In genomic region chr20:36098364-36098763, GRCh38 we compare ENCODE assay signal across 8 cellular contexts. TPM values are rescaled to one million over a fixed set of nuclear protein-coding genes. Genes with fewer than 3 reads are reported as not detected.
DNase-seq lines count a peak whose midpoint lies in the region; ATAC-seq and TF ChIP-seq lines count a peak whose summit lies in the region.

No MANE protein-coding gene starts in this region.

- H3K27me3 ChIP-seq in upper lobe of left lung = no peaks in the 10 kb centered on the region

- DNase-seq in activated CD8-positive, alpha-beta T cell treated with anti-CD3 and anti-CD28 coated beads for 36 hours = peak; percentile 7
- DNase-seq in activated CD8-positive, alpha-beta T cell treated with anti-CD3 and anti-CD28 coated beads, Interleukin-2, amount 10 ng/mL, durations not matched to agents 7 days and 5 days = no peak
- DNase-seq in SIG-M5 treated with dmso at 0.1 percent for 504 hours (lab: John Stamatoyannopoulos, UW; ENCODE audit: unreplicated experiment) = peak; percentile 95
- DNase-seq in Right ventricle myocardium superior = peak; percentile 48
- DNase-seq in upper lobe of left lung = peak in 1 of 2 donors; percentile 60
- DNase-seq in G401 (ENCODE audit: low spot score) = no peak
- no peak for DNase-seq in NCI-H128 (lab: John Stamatoyannopoulos, UW; ENCODE audit: unreplicated experiment)
- DNase-seq in omental fat pad (ENCODE audit: low spot score) = no peak

- H3K36me3 Mint-ChIP-seq in activated CD8-positive, alpha-beta T cell treated with anti-CD3 and anti-CD28 coated beads for 36 hours (ENCODE audit: low read depth) = no peaks in the 10 kb centered on the region
- H3K36me3 Mint-ChIP-seq in activated CD8-positive, alpha-beta T cell treated with anti-CD3 and anti-CD28 coated beads, Interleukin-2, amount 10 ng/mL, durations not matched to agents 7 days and 5 days (ENCODE audit: low read depth) = no peaks in the 10 kb centered on the region

- CTCF ChIA-PET in activated CD8-positive, alpha-beta T cell treated with anti-CD3 and anti-CD28 coated beads for 36 hours (lab: Charles Lee) = interaction anchor here (0.9 to 2.4 kb wide), 4 partner anchors 10 to 105 kb away, joined by 3 to 6 read pairs (median 4); no protein-coding TSS in a partner anchor
- CTCF ChIA-PET in activated CD8-positive, alpha-beta T cell treated with anti-CD3 and anti-CD28 coated beads, Interleukin-2, amount 10 ng/mL, durations not matched to agents 7 days and 5 days (lab: Charles Lee) = interaction anchor here (1.1 to 1.5 kb wide), 4 partner anchors 40 to 144 kb away, joined by 4 to 5 read pairs (median 4); partner anchors contain the start of gene SCAND1

- no peaks in the 10 kb centered on the region for H3K36me3 ChIP-seq in upper lobe of left lung

- H3K27me3 Mint-ChIP-seq in activated CD8-positive, alpha-beta T cell treated with anti-CD3 and anti-CD28 coated beads for 36 hours = peaks cover 9% of the 10 kb centered on the region
- peaks cover 18% of the 10 kb centered on the region for H3K27me3 Mint-ChIP-seq in activated CD8-positive, alpha-beta T cell treated with anti-CD3 and anti-CD28 coated beads, Interleukin-2, amount 10 ng/mL, durations not matched to agents 7 days and 5 days (ENCODE audit: low read depth)

- peaks cover 29 to 85% (median 48%) of the 10 kb centered on the region in 4 donors for H3K4me1 ChIP-seq in upper lobe of left lung

- POLR2A ChIA-PET in activated CD8-positive, alpha-beta T cell treated with anti-CD3 and anti-CD28 coated beads for 36 hours (lab: Charles Lee) = interaction anchor here (0.7 to 1.2 kb wide), 2 partner anchors 9 to 26 kb away, joined by 3 read pairs; no protein-coding TSS in a partner anchor
- POLR2A ChIA-PET in activated CD8-positive, alpha-beta T cell treated with anti-CD3 and anti-CD28 coated beads, Interleukin-2, amount 10 ng/mL, durations not matched to agents 7 days and 5 days (lab: Charles Lee) = no interaction called here

- H3K4me1 Mint-ChIP-seq in activated CD8-positive, alpha-beta T cell treated with anti-CD3 and anti-CD28 coated beads for 36 hours (ENCODE audit: low read depth) = peaks cover 10% of the 10 kb centered on the region
- H3K4me1 Mint-ChIP-seq in activated CD8-positive, alpha-beta T cell treated with anti-CD3 and anti-CD28 coated beads, Interleukin-2, amount 10 ng/mL, durations not matched to agents 7 days and 5 days (ENCODE audit: low read depth) = peaks cover 19% of the 10 kb centered on the region

- no peak for ATAC-seq in activated CD8-positive, alpha-beta T cell treated with anti-CD3 and anti-CD28 coated beads for 36 hours
- ATAC-seq in activated CD8-positive, alpha-beta T cell treated with anti-CD3 and anti-CD28 coated beads, Interleukin-2, amount 10 ng/mL, durations not matched to agents 7 days and 5 days = no peak
- ATAC-seq in Right ventricle myocardium superior (ENCODE audit: poor library complexity) (peak; percentile 57), upper lobe of left lung (ENCODE audit: low FRiP score in 2 of 2) (peak in 1 of 2 donors; percentile 69), omental fat pad (ENCODE audit: low FRiP score) (no peak)

- no peak overlapping the region for H3K27ac Mint-ChIP-seq in activated CD8-positive, alpha-beta T cell treated with anti-CD3 and anti-CD28 coated beads for 36 hours
- H3K27ac Mint-ChIP-seq in activated CD8-positive, alpha-beta T cell treated with anti-CD3 and anti-CD28 coated beads, Interleukin-2, amount 10 ng/mL, durations not matched to agents 7 days and 5 days = no peak overlapping the region

- TF ChIP-seq CTCF in activated CD8-positive, alpha-beta T cell treated with anti-CD3 and anti-CD28 coated beads for 36 hours (IDR thresholded peaks at IDR 0.05) = no peak
- no peak for TF ChIP-seq CTCF in upper lobe of left lung (IDR thresholded peaks at IDR 0.05)
- no peak for TF ChIP-seq CTCF in omental fat pad (IDR thresholded peaks at IDR 0.05)

- peak in 1 of 4 donors; percentile 49 for TF ChIP-seq EP300 in upper lobe of left lung (IDR thresholded peaks at IDR 0.05)

- no peak overlapping the region for H3K4me3 Mint-ChIP-seq in activated CD8-positive, alpha-beta T cell treated with anti-CD3 and anti-CD28 coated beads for 36 hours
- no peak overlapping the region for H3K4me3 Mint-ChIP-seq in activated CD8-positive, alpha-beta T cell treated with anti-CD3 and anti-CD28 coated beads, Interleukin-2, amount 10 ng/mL, durations not matched to agents 7 days and 5 days

- no peaks in the 10 kb centered on the region for H3K9me3 ChIP-seq in upper lobe of left lung

- H3K27ac ChIP-seq in upper lobe of left lung = peak overlapping the region; percentile 42 to 79 (median 62)

- intact Hi-C loops in activated CD8-positive, alpha-beta T cell treated with anti-CD3 and anti-CD28 coated beads for 36 hours (cut with micrococcal nuclease) = no loop called here
- intact Hi-C loops in Right ventricle myocardium superior (cut with DNase I) = no loop called here

- in situ Hi-C loops in G401 (cut with HindIII; ENCODE audit: low sequenced_read_pairs) = no loop called here

- no peak overlapping the region for H3K4me3 ChIP-seq in upper lobe of left lung

- TF ChIP-seq POLR2A in upper lobe of left lung (IDR thresholded peaks at IDR 0.05) = no peak

- 7 to 10% methylated on average over 2 of the region's 2 CpGs for WGBS in upper lobe of left lung, 2 donors

- no peaks in the 10 kb centered on the region for H3K9me3 Mint-ChIP-seq in activated CD8-positive, alpha-beta T cell treated with anti-CD3 and anti-CD28 coated beads for 36 hours
- H3K9me3 Mint-ChIP-seq in activated CD8-positive, alpha-beta T cell treated with anti-CD3 and anti-CD28 coated beads, Interleukin-2, amount 10 ng/mL, durations not matched to agents 7 days and 5 days (ENCODE audit: insufficient read depth) = no peaks in the 10 kb centered on the region

RNA-seq across cellular contexts. Expression of gene EPB41L1, which starts 56.2 kb away (rescaled TPM):
- total RNA-seq in activated CD8-positive, alpha-beta T cell treated with anti-CD3 and anti-CD28 coated beads for 36 hours = 1 to 10 TPM; 1.0 to 2.2 TPM
- total RNA-seq in activated CD8-positive, alpha-beta T cell treated with anti-CD3 and anti-CD28 coated beads, Interleukin-2, amount 10 ng/mL, durations not matched to agents 7 days and 5 days = not detected
- total RNA-seq in Right ventricle myocardium superior (14.8 TPM), upper lobe of left lung (100 to 1,000 TPM in 1 of 6 donors, 10 to 100 TPM in 5; 56.6 to 104 (median 79.2) TPM), omental fat pad (10 to 100 TPM; 27.4 to 55.5 (median 46.0) TPM)
- total RNA-seq in G401 (2014; rRNA removed; shearing (Covaris generic)) = 12.9 and 22.7 TPM in 2 replicates

Comparison
In these comparisons a context has a peak if more than half of its experiments do, and no peak if none do; other contexts are left out.
1. DNase-seq: peak in activated CD8-positive, alpha-beta T cell treated with anti-CD3 and anti-CD28 coated beads for 36 hours (single experiment), SIG-M5 treated with dmso at 0.1 percent for 504 hours (single experiment) and Right ventricle myocardium superior (single experiment); none in activated CD8-positive, alpha-beta T cell treated with anti-CD3 and anti-CD28 coated beads, Interleukin-2, amount 10 ng/mL, durations not matched to agents 7 days and 5 days (single experiment), G401 (single experiment), NCI-H128 (single experiment) and omental fat pad (single experiment).